1 cellular context compared by ENCODE assay signal in the genomic region with DNA sequence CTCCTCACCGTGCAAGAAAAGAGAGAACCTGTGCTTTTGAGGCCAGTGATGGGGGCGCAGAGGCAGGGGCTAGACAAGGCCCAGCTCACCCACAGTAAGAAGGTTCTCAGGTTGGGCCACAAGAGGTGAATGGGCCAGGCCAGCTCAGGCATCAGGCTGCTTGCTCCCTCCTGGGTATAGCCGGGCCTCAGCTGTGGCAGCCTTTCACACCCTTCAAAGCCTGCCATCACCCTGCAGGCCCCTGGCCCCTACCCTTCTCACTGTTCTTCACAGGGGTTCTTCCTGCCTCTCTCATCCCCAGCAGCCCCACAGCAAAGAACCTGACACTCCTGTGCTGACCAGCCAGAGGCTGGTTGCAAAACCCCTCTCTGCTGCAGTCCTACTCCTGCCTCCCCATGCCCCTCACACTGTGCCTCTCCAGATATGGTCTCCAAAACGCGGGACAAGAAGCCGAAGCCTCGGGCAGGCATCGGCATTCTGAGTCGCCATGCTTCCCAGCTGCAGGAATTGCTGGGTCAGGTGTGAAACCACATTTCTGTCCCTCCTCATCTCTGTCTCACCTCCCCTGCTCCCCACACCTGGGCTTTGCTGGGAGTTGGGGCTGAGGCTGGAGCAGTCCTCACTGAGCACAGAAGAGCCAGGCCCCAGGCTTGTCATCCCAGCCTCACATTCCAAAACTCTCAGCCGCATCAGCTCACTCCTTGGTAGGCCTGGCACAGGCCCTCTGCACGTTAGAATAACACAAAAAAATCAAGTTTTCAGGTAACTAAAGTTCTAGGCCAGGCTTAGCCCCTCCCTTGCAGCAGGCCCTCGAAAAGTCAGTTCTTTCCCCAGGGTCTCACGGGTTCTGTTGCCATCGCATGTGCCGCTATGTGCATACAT.
TF ChIP-seq lines count a peak whose summit lies in the region.

No MANE protein-coding gene starts in this region.

TF ChIP-seq in HepG2, 621 proteins besides CTCF, POLR2A, EP300 and RAD21:
- TF ChIP-seq ZNF382 (CRISPR knock-in tag; IDR thresholded peaks at IDR 0.05; ENCODE audit: borderline replicate concordance): no peak
- 0 out of 2 replicates have a peak, but pooled peaks have one; percentile 21 for TF ChIP-seq KDM5B (CRISPR knock-in tag; IDR thresholded peaks at IDR 0.05; ENCODE audit: borderline replicate concordance)
